12 cellular contexts compared by ENCODE assay signal in the genomic region with DNA sequence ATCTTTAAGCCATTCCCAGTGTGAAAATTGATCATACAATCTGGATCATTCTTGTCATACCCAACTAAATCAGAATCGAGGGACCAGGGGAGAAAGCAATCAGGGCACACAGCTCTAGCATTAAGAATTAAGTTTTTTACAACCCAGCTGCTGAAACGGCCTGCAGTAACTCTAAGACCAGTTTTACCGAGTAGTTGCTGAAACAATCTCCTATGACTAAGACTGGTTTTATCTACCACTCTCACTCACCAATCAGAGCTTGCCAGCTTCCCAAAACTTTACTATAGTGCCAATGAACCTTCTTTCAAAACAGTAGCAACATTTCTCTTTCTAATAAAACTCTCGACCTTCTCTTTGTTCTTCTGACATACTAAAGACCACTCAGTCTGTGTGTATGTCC. TPM values are rescaled to one million over a fixed set of nuclear protein-coding genes. Genes with fewer than 3 reads are reported as not detected.
DNase-seq lines count a peak whose midpoint lies in the region; ATAC-seq, FAIRE-seq and TF ChIP-seq lines count a peak whose summit lies in the region.
"Had no signal": no experiment of that assay in that cellular context is flagged by ENCODE, and none has a peak within 500 bp of the region (broad histone marks: within the 10 kb centered on the region; RNA-seq: fewer than 3 reads in every experiment).

No MANE protein-coding gene starts in this region.

- TF ChIP-seq CTCF in HepG2 (CRISPR knock-in tag; IDR thresholded peaks at IDR 0.05) = no peak
- no peak for TF ChIP-seq CTCF in right lobe of liver (IDR thresholded peaks at IDR 0.05)
- TF ChIP-seq CTCF in progenitor cell of endocrine pancreas (IDR thresholded peaks at IDR 0.05; ENCODE audit: unreplicated experiment) = no peak
- no peak for TF ChIP-seq CTCF in GM23338 (conservative IDR thresholded peaks at IDR 0.05; ENCODE audit: low read depth in 2 of 2)

- CTCF ChIA-PET in HepG2 (lab: Yijun Ruan, JAX; ENCODE audit: low intra/inter-chr PET ratio, low total read pairs) = no interaction called here

- no peak overlapping the region; a peak in 3 of 6 replicates for H3K4me3 ChIP-seq in HepG2 (replicated peaks in 1 of 3; ENCODE audit: insufficient read depth in 1 of 3, low read depth in 2 of 3, low read length in 3 of 3)
- H3K4me3 ChIP-seq in right lobe of liver = no peak overlapping the region
- no peak overlapping the region for H3K4me3 ChIP-seq in GM23338
- H3K4me3 ChIP-seq: left lung had no signal

- H4K20me1 ChIP-seq in HepG2 (ENCODE audit: insufficient read depth, low read length) (no peaks in the 10 kb centered on the region), GM23338 (replicated peaks; ENCODE audit: insufficient read depth) (no peaks in the 10 kb centered on the region)

- 0 out of 2 replicates have a peak overlapping the region, but pooled peaks have one; percentile 22 for H3K9ac ChIP-seq in HepG2 (ENCODE audit: insufficient read depth, low read depth, low read length)

- H3K27ac Mint-ChIP-seq in T-helper 17 cell = peak overlapping the region; percentile 6
- no peak overlapping the region for H3K27ac Mint-ChIP-seq in progenitor cell of endocrine pancreas
- no peak overlapping the region for H3K27ac Mint-ChIP-seq in GM23338

- no peaks in the 10 kb centered on the region for H3K27me3 Mint-ChIP-seq in T-helper 17 cell
- no peaks in the 10 kb centered on the region for H3K27me3 Mint-ChIP-seq in progenitor cell of endocrine pancreas
- peaks cover 16% of the 10 kb centered on the region for H3K27me3 Mint-ChIP-seq in GM23338 (ENCODE audit: insufficient read depth, low read depth, poor library complexity)

- H3K27me3 ChIP-seq in HepG2 (ENCODE audit: control insufficient read depth in 1 of 2, insufficient read depth in 2 of 2, low read length in 2 of 2) (no peaks in the 10 kb centered on the region; a peak in 1 of 5 replicates), right lobe of liver (no peaks in the 10 kb centered on the region), GM23338 (ENCODE audit: insufficient read depth) (peaks cover 10% of the 10 kb centered on the region; the same call in 1 of the 2 replicates)
- H3K27me3 ChIP-seq: left lung had no signal

- 0 out of 2 replicates have a peak, but pooled peaks cover 2% of the 10 kb centered on the region for H3F3A ChIP-seq in GM23338 (replicated peaks; ENCODE audit: low read depth)

- H3K36me3 ChIP-seq in HepG2 (replicated peaks in 1 of 2; ENCODE audit: control insufficient read depth in 1 of 2, insufficient read depth in 2 of 2, low read length in 2 of 2) (no peaks in the 10 kb centered on the region; a peak in 1 of 5 replicates), right lobe of liver (no peaks in the 10 kb centered on the region), GM23338 (ENCODE audit: insufficient read depth) (no peaks in the 10 kb centered on the region)
- H3K36me3 ChIP-seq: left lung had no signal

- H2AFZ ChIP-seq in HepG2 (ENCODE audit: low read length) (no peak overlapping the region), GM23338 (no peak overlapping the region)

- H3K9me3 Mint-ChIP-seq in progenitor cell of endocrine pancreas (ENCODE audit: low read depth) (no peaks in the 10 kb centered on the region), GM23338 (no peaks in the 10 kb centered on the region; the same call in 2 of the 3 replicates)

- TF ChIP-seq EP300 in HepG2 (IDR thresholded peaks at IDR 0.05; ENCODE audit: low read depth in 2 of 2, low read length in 2 of 2) = no peak
- no peak for TF ChIP-seq EP300 in HepG2 (CRISPR knock-in tag; IDR thresholded peaks at IDR 0.05; ENCODE audit: borderline replicate concordance)

- DNase-seq in HepG2 (ENCODE audit: low spot score) (no peak), right lobe of liver (no peak), T-helper 17 cell (no peak), fibroblast of gingiva (ENCODE audit: low read depth) (peak; percentile 35), NCI-H774 (lab: John Stamatoyannopoulos, UW) (no peak), progenitor cell of endocrine pancreas (ENCODE audit: low spot score, unreplicated experiment) (no peak), putamen (ENCODE audit: low spot score) (no peak), GM23338 (ENCODE audit: low spot score) (no peak)
- DNase-seq: Karpas-422, left lung had no signal

- no peak for FAIRE-seq in HepG2 (lab: Jason Lieb, UNC)

- H3K4me1 ChIP-seq in HepG2 (ENCODE audit: insufficient read depth, low read length) = peaks cover 10% of the 10 kb centered on the region
- H3K4me1 ChIP-seq in right lobe of liver = peaks cover 0 to 14% (median 5%) of the 10 kb centered on the region in 4 donors
- peaks cover 7% of the 10 kb centered on the region for H3K4me1 ChIP-seq in GM23338 (ENCODE audit: insufficient read depth)

- TF ChIP-seq POLR2A in HepG2 (IDR thresholded peaks at IDR 0.05; ENCODE audit: insufficient read depth in 1 of 2, low read depth in 2 of 2, low read length in 2 of 2) (no peak), right lobe of liver (IDR thresholded peaks at IDR 0.05) (no peak)

- peaks cover 30% of the 10 kb centered on the region for H3K4me1 Mint-ChIP-seq in T-helper 17 cell
- peaks cover 5% of the 10 kb centered on the region for H3K4me1 Mint-ChIP-seq in progenitor cell of endocrine pancreas (ENCODE audit: low read depth)
- H3K4me1 Mint-ChIP-seq in GM23338 = peaks cover 8% of the 10 kb centered on the region

- H3K9me3 ChIP-seq in HepG2 (ENCODE audit: low read length) = no peaks in the 10 kb centered on the region
- H3K9me3 ChIP-seq in right lobe of liver = no peaks in the 10 kb centered on the region
- no peaks in the 10 kb centered on the region for H3K9me3 ChIP-seq in T-helper 17 cell (ENCODE audit: control insufficient read depth, low read length, poor library complexity, severe bottlenecking)
- H3K9me3 ChIP-seq: left lung had no signal

- intact Hi-C loops in HepG2 (cut with micrococcal nuclease; ENCODE audit: unreplicated experiment) = no loop called here
- intact Hi-C loops in right lobe of liver (cut with DNase I) = no loop called here

- H3K27ac ChIP-seq in HepG2 (ENCODE audit: extremely low read length, insufficient read depth, low read length) = no peak overlapping the region
- no peak overlapping the region for H3K27ac ChIP-seq in right lobe of liver
- H3K27ac ChIP-seq in GM23338 (ENCODE audit: low read depth) = no peak overlapping the region
- H3K27ac ChIP-seq: left lung had no signal

- no peak for TF ChIP-seq RAD21 in HepG2 (CRISPR knock-in tag; IDR thresholded peaks at IDR 0.05)

- ATAC-seq in HepG2 (no peak), right lobe of liver (no peak), T-helper 17 cell (no peak), GM23338 (no peak)
- ATAC-seq: left lung, Panc1 had no signal

- H3K4me3 Mint-ChIP-seq in T-helper 17 cell (no peak overlapping the region), progenitor cell of endocrine pancreas (ENCODE audit: low read depth) (no peak overlapping the region), GM23338 (no peak overlapping the region)

- H3K36me3 Mint-ChIP-seq in T-helper 17 cell (ENCODE audit: low read depth) (peaks cover 2% of the 10 kb centered on the region), progenitor cell of endocrine pancreas (ENCODE audit: insufficient read depth) (no peaks in the 10 kb centered on the region), GM23338 (ENCODE audit: low read depth) (no peaks in the 10 kb centered on the region)

- H3K79me2 ChIP-seq in HepG2 (ENCODE audit: insufficient read depth, low read length) = peaks cover 15% of the 10 kb centered on the region
- H3K79me2 ChIP-seq in GM23338 (replicated peaks; ENCODE audit: insufficient read depth) = peaks cover 4% of the 10 kb centered on the region; the same call in 1 of the 2 replicates

- no TSS peak for BruUV-seq in HepG2 (replicated peaks; lab: Mats Ljungman, UMichigan)

- in situ Hi-C loops in HepG2 (cut with HindIII; ENCODE audit: extremely low pct_ligation_motif_present, low pct_unique_long_range_greater_than_20kb) = no loop called here

- 54% methylated on average over 4 of the region's 4 CpGs for WGBS in HepG2 (ENCODE audit: low lambda C conversion rate)
- 47% methylated on average over 4 of the region's 4 CpGs for WGBS in right lobe of liver (ENCODE audit: insufficient coverage, low coverage, low lambda C conversion rate, missing lambda C conversion rate)

- no peaks in the 10 kb centered on the region for H3K9me2 ChIP-seq in GM23338 (ENCODE audit: insufficient read depth)

- H3K4me2 ChIP-seq in HepG2 (ENCODE audit: low read depth, low read length) (peak overlapping the region; percentile 20; the same call in 1 of the 2 replicates), GM23338 (no peak overlapping the region)

- POLR2A ChIA-PET in HepG2 (lab: Yijun Ruan, JAX) = interaction anchor here (6.1 kb wide), 1 partner anchor 34 kb away, joined by 109 read pairs; a partner anchor contains a TSS

RNA-seq across cellular contexts. Expression of a gene that starts 2.8 kb away (rescaled TPM):
- total RNA-seq in HepG2 (2016; rRNA removed; fragmentation: Illumina TruSeq; extraction: Trizol) (22.3 and 25.1 TPM in 2 replicates), right lobe of liver (10 to 100 TPM in 2 of 6 experiments, 1 to 10 TPM in 4; 3.5 to 12.8 (median 7.7) TPM), T-helper 17 cell (1 to 10 TPM; 4.0 to 5.3 TPM), progenitor cell of endocrine pancreas (23.7 TPM in 2 replicates)
- total RNA-seq in HepG2 (2016; cell fraction: cytosol; rRNA removed; fragmentation: Illumina TruSeq; extraction: Trizol; ENCODE audit: low read depth) = 3.7 and 4.7 TPM in 2 replicates
- 22.4 and 24.1 TPM in 2 replicates for total RNA-seq in HepG2 (2016; cell fraction: insoluble cytoplasmic fraction; rRNA removed; fragmentation: Illumina TruSeq; extraction: Trizol)
- total RNA-seq in HepG2 (2016; cell fraction: membrane; rRNA removed; fragmentation: Illumina TruSeq; extraction: Trizol) = 6.0 and 6.5 TPM in 2 replicates
- total RNA-seq in HepG2 (2016; cell fraction: nucleus; rRNA removed; fragmentation: Illumina TruSeq; extraction: Trizol) = 8.7 and 9.9 TPM in 2 replicates
- polyA plus RNA-seq in HepG2 (2011; rRNA removed) (10.6 and 14.2 TPM in 2 replicates), GM23338 (2016; fragmentation: Nextera tagmentation; extraction: Ambion mirVana) (9.3 and 24.8 TPM in 2 replicates)
- polyA plus RNA-seq in HepG2 (2011; cell fraction: cytosol; rRNA removed) = 6.1 and 7.3 TPM in 2 replicates
- 4.0 and 4.4 TPM in 2 replicates for polyA plus RNA-seq in HepG2 (2011; cell fraction: nucleus; rRNA removed)
- 10.5 and 12.0 TPM in 2 replicates for polyA plus RNA-seq in HepG2 (2012)
- 3.1 and 3.3 TPM in 2 replicates for polyA plus RNA-seq in HepG2 (2016; cell fraction: cytosol; fragmentation: Illumina TruSeq; extraction: Trizol; ENCODE audit: low read depth)
- 22.3 and 23.3 TPM in 2 replicates for polyA plus RNA-seq in HepG2 (2016; cell fraction: insoluble cytoplasmic fraction; fragmentation: Illumina TruSeq; extraction: Trizol; ENCODE audit: low read depth)
- 3.2 and 4.0 TPM in 2 replicates for polyA plus RNA-seq in HepG2 (2016; cell fraction: membrane; fragmentation: Illumina TruSeq; extraction: Trizol; ENCODE audit: low read depth)
- 11.9 and 13.6 TPM in 2 replicates for polyA plus RNA-seq in HepG2 (2016; cell fraction: nucleus; fragmentation: Illumina TruSeq; extraction: Trizol; ENCODE audit: insufficient read depth, low read depth)
- 3.3 and 6.9 TPM in 2 replicates for polyA minus RNA-seq in HepG2 (2011; rRNA and poly(A)+ RNA removed; ENCODE audit: low replicate concordance)
- polyA minus RNA-seq in HepG2 (2011; cell fraction: cytosol; rRNA and poly(A)+ RNA removed) = 5.6 and 6.4 TPM in 2 replicates
- 8.6 and 8.8 TPM in 2 replicates for polyA minus RNA-seq in HepG2 (2011; cell fraction: nucleus; rRNA and poly(A)+ RNA removed)
- 16.5 and 18.1 TPM in 2 replicates for total RNA-seq in GM23338 (2014; rRNA removed; shearing (Covaris generic))

RNA-seq across cellular contexts. Expression of a gene that starts 31.0 kb away (rescaled TPM):
- not detected in 2 replicates for total RNA-seq in HepG2 (2016; rRNA removed; fragmentation: Illumina TruSeq; extraction: Trizol)
- not detected in 2 replicates for total RNA-seq in HepG2 (2016; cell fraction: cytosol; rRNA removed; fragmentation: Illumina TruSeq; extraction: Trizol; ENCODE audit: low read depth)
- total RNA-seq in HepG2 (2016; cell fraction: insoluble cytoplasmic fraction; rRNA removed; fragmentation: Illumina TruSeq; extraction: Trizol) = not detected in 2 replicates
- not detected in 2 replicates for total RNA-seq in HepG2 (2016; cell fraction: membrane; rRNA removed; fragmentation: Illumina TruSeq; extraction: Trizol)
- total RNA-seq in HepG2 (2016; cell fraction: nucleus; rRNA removed; fragmentation: Illumina TruSeq; extraction: Trizol) = not detected in 2 replicates
- polyA plus RNA-seq in HepG2 (2011; rRNA removed) = not detected in 2 replicates
- polyA plus RNA-seq in HepG2 (2011; cell fraction: cytosol; rRNA removed) = not detected in 2 replicates
- polyA plus RNA-seq in HepG2 (2011; cell fraction: nucleus; rRNA removed) = not detected in 2 replicates
- polyA plus RNA-seq in HepG2 (2012) = 0.03 TPM in 1 of 2 replicates, not detected in the other
- polyA plus RNA-seq in HepG2 (2016; cell fraction: cytosol; fragmentation: Illumina TruSeq; extraction: Trizol; ENCODE audit: low read depth) = not detected in 2 replicates
- not detected in 2 replicates for polyA plus RNA-seq in HepG2 (2016; cell fraction: insoluble cytoplasmic fraction; fragmentation: Illumina TruSeq; extraction: Trizol; ENCODE audit: low read depth)
- not detected in 2 replicates for polyA plus RNA-seq in HepG2 (2016; cell fraction: membrane; fragmentation: Illumina TruSeq; extraction: Trizol; ENCODE audit: low read depth)
- not detected in 2 replicates for polyA plus RNA-seq in HepG2 (2016; cell fraction: nucleus; fragmentation: Illumina TruSeq; extraction: Trizol; ENCODE audit: insufficient read depth, low read depth)
- polyA minus RNA-seq in HepG2 (2011; rRNA and poly(A)+ RNA removed; ENCODE audit: low replicate concordance) = not detected in 2 replicates
- polyA minus RNA-seq in HepG2 (2011; cell fraction: cytosol; rRNA and poly(A)+ RNA removed) = not detected in 2 replicates
- not detected in 2 replicates for polyA minus RNA-seq in HepG2 (2011; cell fraction: nucleus; rRNA and poly(A)+ RNA removed)
- total RNA-seq in right lobe of liver = not detected
- not detected for total RNA-seq in T-helper 17 cell
- not detected in 2 replicates for total RNA-seq in progenitor cell of endocrine pancreas
- not detected in 2 replicates for total RNA-seq in GM23338 (2014; rRNA removed; shearing (Covaris generic))
- 0.30 and 0.45 TPM in 2 replicates for polyA plus RNA-seq in GM23338 (2016; fragmentation: Nextera tagmentation; extraction: Ambion mirVana)
- total RNA-seq: activated CD8-positive, alpha-beta memory T cell treated with anti-CD3 and anti-CD28 coated beads for 36 hours had no signal

RNA-seq across cellular contexts. Expression of a gene that starts 33.8 kb away (rescaled TPM):
- total RNA-seq in HepG2 (2016; rRNA removed; fragmentation: Illumina TruSeq; extraction: Trizol) (332 and 478 TPM in 2 replicates), right lobe of liver (10 to 100 TPM in 3 of 6 experiments, 1 to 10 TPM in 3; 6.1 to 13.5 (median 9.2) TPM), T-helper 17 cell (100 to 1,000 TPM; 131 to 139 TPM), progenitor cell of endocrine pancreas (145 and 157 TPM in 2 replicates)
- total RNA-seq in HepG2 (2016; cell fraction: cytosol; rRNA removed; fragmentation: Illumina TruSeq; extraction: Trizol; ENCODE audit: low read depth) = 55.4 and 58.1 TPM in 2 replicates
- total RNA-seq in HepG2 (2016; cell fraction: insoluble cytoplasmic fraction; rRNA removed; fragmentation: Illumina TruSeq; extraction: Trizol) = 327 and 486 TPM in 2 replicates
- 88.2 and 95.3 TPM in 2 replicates for total RNA-seq in HepG2 (2016; cell fraction: membrane; rRNA removed; fragmentation: Illumina TruSeq; extraction: Trizol)
- total RNA-seq in HepG2 (2016; cell fraction: nucleus; rRNA removed; fragmentation: Illumina TruSeq; extraction: Trizol) = 133 and 139 TPM in 2 replicates
- polyA plus RNA-seq in HepG2 (2011; rRNA removed) (49.9 and 90.5 TPM in 2 replicates), GM23338 (2016; fragmentation: Nextera tagmentation; extraction: Ambion mirVana) (519 and 593 TPM in 2 replicates)
- 47.8 and 56.0 TPM in 2 replicates for polyA plus RNA-seq in HepG2 (2011; cell fraction: cytosol; rRNA removed)
- 32.4 and 36.5 TPM in 2 replicates for polyA plus RNA-seq in HepG2 (2011; cell fraction: nucleus; rRNA removed)
- polyA plus RNA-seq in HepG2 (2012) = 115 and 248 TPM in 2 replicates
- 44.2 and 44.6 TPM in 2 replicates for polyA plus RNA-seq in HepG2 (2016; cell fraction: cytosol; fragmentation: Illumina TruSeq; extraction: Trizol; ENCODE audit: low read depth)
- 657 and 732 TPM in 2 replicates for polyA plus RNA-seq in HepG2 (2016; cell fraction: insoluble cytoplasmic fraction; fragmentation: Illumina TruSeq; extraction: Trizol; ENCODE audit: low read depth)
- polyA plus RNA-seq in HepG2 (2016; cell fraction: membrane; fragmentation: Illumina TruSeq; extraction: Trizol; ENCODE audit: low read depth) = 82.0 and 83.9 TPM in 2 replicates
- 316 and 322 TPM in 2 replicates for polyA plus RNA-seq in HepG2 (2016; cell fraction: nucleus; fragmentation: Illumina TruSeq; extraction: Trizol; ENCODE audit: insufficient read depth, low read depth)
- polyA minus RNA-seq in HepG2 (2011; rRNA and poly(A)+ RNA removed; ENCODE audit: low replicate concordance) = 14.1 and 27.2 TPM in 2 replicates
- 29.2 and 45.7 TPM in 2 replicates for polyA minus RNA-seq in HepG2 (2011; cell fraction: cytosol; rRNA and poly(A)+ RNA removed)
- 46.0 and 60.1 TPM in 2 replicates for polyA minus RNA-seq in HepG2 (2011; cell fraction: nucleus; rRNA and poly(A)+ RNA removed)
- total RNA-seq in GM23338 (2014; rRNA removed; shearing (Covaris generic)) = 103 and 109 TPM in 2 replicates
